In the genomic region with DNA sequence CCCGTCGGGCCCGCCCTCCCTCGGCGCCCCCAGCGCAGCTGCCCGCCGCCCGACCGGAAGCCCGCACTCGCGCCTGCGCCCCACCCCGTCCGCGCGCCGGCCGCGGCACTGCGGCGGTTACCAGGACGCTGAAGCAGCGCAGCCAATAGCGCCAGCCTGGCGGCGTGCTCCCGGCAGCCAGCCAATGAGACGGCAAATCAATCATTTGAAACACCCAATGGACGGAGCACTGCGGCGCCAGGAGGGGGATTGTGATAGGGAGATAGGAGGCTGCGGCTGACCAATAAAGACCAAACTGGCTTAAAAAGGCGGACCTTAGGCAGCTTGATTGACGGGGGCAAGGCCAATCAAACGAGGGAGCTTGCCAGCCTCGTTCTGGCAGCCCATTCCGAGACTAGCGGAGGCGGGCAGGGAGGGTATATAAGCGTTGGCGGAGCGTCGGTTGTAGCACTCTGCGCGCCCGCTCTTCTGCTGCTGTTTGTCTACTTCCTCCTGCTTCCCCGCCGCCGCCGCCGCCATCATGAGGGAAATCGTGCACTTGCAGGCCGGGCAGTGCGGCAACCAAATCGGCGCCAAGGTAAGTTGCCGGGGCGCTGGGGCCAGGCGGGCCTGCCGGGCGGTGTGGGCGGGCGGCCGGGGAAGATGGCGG, we compare ENCODE assay signal across 8 cellular contexts. TPM values are rescaled to one million over a fixed set of nuclear protein-coding genes. Genes with fewer than 3 reads are reported as not detected.
DNase-seq lines count a peak whose midpoint lies in the region; ATAC-seq and TF ChIP-seq lines count a peak whose summit lies in the region.

Gene TUBB4B, plus strand, starts transcription at position 447 of the 649 bp plus-strand sequence. Its CDS starts 74 bp downstream, at position 521.

- DNase-seq in NCI-H2196 treated with DMSO at 0.1 percent for 48 hours (lab: John Stamatoyannopoulos, UW; ENCODE audit: unreplicated experiment): peak; percentile 99
- DNase-seq in breast epithelium (ENCODE audit: low spot score in 2 of 2): peak; percentile 99 to 100

- peak; percentile 89 for ATAC-seq in GM18870 (IDR thresholded peaks at IDR 0.05; ENCODE audit: unreplicated experiment)
- peak; percentile 75 for ATAC-seq in HG03135 (IDR thresholded peaks at IDR 0.05; ENCODE audit: unreplicated experiment)

- peak; percentile 99 for TF ChIP-seq POLR2A in breast epithelium (IDR thresholded peaks at IDR 0.05)

- no peaks in the 10 kb centered on the region for H3K9me3 ChIP-seq in breast epithelium
- no peaks in the 10 kb centered on the region for H3K9me3 ChIP-seq in iPS-18c (ENCODE audit: control insufficient read depth, insufficient read depth, low read length)
- H3K9me3 ChIP-seq in skeletal muscle tissue (ENCODE audit: control insufficient read depth in 3 of 3, low read length in 3 of 3): no peaks in the 10 kb centered on the region

- H3K9ac ChIP-seq in skeletal muscle tissue (ENCODE audit: low read depth in 1 of 3, low read length in 3 of 3): peak within 1 kb of the TSS; percentile 88 to 91 (median 90)

- TF ChIP-seq CTCF in VCaP (conservative IDR thresholded peaks at IDR 0.05): no peak
- peak; percentile 3 to 31 (median 10) for TF ChIP-seq CTCF in breast epithelium (IDR thresholded peaks at IDR 0.05)

- H3K36me3 ChIP-seq in ACC112 (ENCODE audit: insufficient read depth, low read length) (peaks cover 15% of the 10 kb centered on the region; the same call in 1 of the 2 replicates), breast epithelium (no peaks in the 10 kb centered on the region), skeletal muscle tissue (ENCODE audit: control insufficient read depth in 3 of 3, insufficient read depth in 3 of 3, low read length in 3 of 3) (peaks cover 18 to 24% (median 20%) of the 10 kb centered on the region in 3 donors)

- H3K4me3 ChIP-seq in ACC112 (ENCODE audit: low read depth, low read length) (peak within 1 kb of the TSS; percentile 99), breast epithelium (peak within 1 kb of the TSS; percentile 71 to 98 (median 76)), iPS-18c (ENCODE audit: insufficient read depth, low read depth, low read length) (peak within 1 kb of the TSS; percentile 93), skeletal muscle tissue (ENCODE audit: low read length in 3 of 3) (peak within 1 kb of the TSS; percentile 60 to 83 (median 83))

- intact Hi-C loops in breast epithelium (cut with DNase I; ENCODE audit: low total_unique reads): no loop called here

- peaks cover 41% of the 10 kb centered on the region for H3K79me2 ChIP-seq in ACC112 (ENCODE audit: control insufficient read depth, insufficient read depth, low read length, unreplicated experiment)

- H3K27me3 ChIP-seq in ACC112 (ENCODE audit: insufficient read depth, low read length) (no peaks in the 10 kb centered on the region), breast epithelium (peaks cover 0 to under 1% of the 10 kb centered on the region in 2 donors), skeletal muscle tissue (ENCODE audit: control insufficient read depth in 3 of 3, insufficient read depth in 3 of 3, low read length in 3 of 3) (no peaks in the 10 kb centered on the region)

- H3K4me1 ChIP-seq in ACC112 (ENCODE audit: control insufficient read depth, insufficient read depth, low read length, unreplicated experiment): peaks cover 34% of the 10 kb centered on the region
- peaks cover 5 to 26% of the 10 kb centered on the region in 2 donors for H3K4me1 ChIP-seq in breast epithelium
- H3K4me1 ChIP-seq in skeletal muscle tissue (ENCODE audit: control insufficient read depth in 3 of 3, insufficient read depth in 3 of 3, low read length in 3 of 3): peaks cover 62 to 77% (median 68%) of the 10 kb centered on the region in 3 donors

- H2AFZ ChIP-seq in ACC112 (ENCODE audit: low read length, unreplicated experiment): peak within 1 kb of the TSS; percentile 21

- H3K27ac ChIP-seq in ACC112 (ENCODE audit: low read depth, low read length) (peak within 1 kb of the TSS; percentile 88), VCaP (peak within 1 kb of the TSS; percentile 100), breast epithelium (peak within 1 kb of the TSS; percentile 91 to 99), skeletal muscle tissue (ENCODE audit: low read depth, low read length) (peak within 1 kb of the TSS; percentile 95)

RNA-seq across cellular contexts. Expression of gene TUBB4B, which starts in this region (rescaled TPM):
- 100 to 1,000 TPM; 112 to 188 (median 183) TPM for total RNA-seq in breast epithelium
- total RNA-seq in skeletal muscle tissue: 97.1 TPM

Comparison
In these comparisons a context has a peak if more than half of its experiments do, and no peak if none do; other contexts are left out.
1. Peak in every context shown above with its lines: DNase-seq, ATAC-seq, H3K4me3 ChIP-seq and H3K27ac ChIP-seq.